8 cellular contexts compared by ENCODE assay signal in the genomic region with DNA sequence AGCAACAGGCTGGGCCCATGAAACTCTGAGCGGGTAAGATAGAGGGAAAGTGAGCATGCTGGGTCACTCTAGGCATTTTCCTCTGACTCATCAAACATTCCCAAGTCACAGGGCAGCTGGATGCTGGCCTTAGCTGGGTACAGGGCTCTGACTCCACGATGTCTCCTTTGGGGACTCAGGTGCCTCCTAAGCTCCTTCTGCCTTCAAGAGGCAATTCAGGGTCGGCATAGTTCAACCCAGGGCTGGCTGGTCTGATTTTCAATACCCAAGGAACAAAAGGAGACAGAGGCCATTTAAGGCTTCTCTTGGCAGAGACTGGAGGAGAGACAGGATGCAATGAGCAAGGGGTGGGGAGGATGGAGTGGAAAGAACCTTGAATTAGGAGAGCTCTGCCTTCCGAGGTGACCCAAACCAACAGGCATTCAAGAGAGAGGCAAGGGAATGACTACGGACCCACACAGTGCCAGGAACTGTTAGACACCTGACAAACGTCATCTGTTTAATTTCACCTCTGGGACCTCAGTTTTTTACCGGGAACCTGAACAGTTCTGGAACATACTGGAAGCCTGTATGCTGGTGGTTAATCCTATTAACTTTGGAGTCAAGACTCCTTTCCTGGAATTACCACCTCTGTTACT. TPM values are rescaled to one million over a fixed set of nuclear protein-coding genes. Genes with fewer than 3 reads are reported as not detected.
A peak's percentile ranks its signal among the peaks of the same experiment; 100 is the strongest.
DNase-seq lines count a peak whose midpoint lies in the region; ATAC-seq and TF ChIP-seq lines count a peak whose summit lies in the region.

No MANE protein-coding gene starts in this region.

- intact Hi-C loops in CD14-positive monocyte (cut with micrococcal nuclease): no loop called here

- ATAC-seq in GM18870 (IDR thresholded peaks at IDR 0.05; ENCODE audit: unreplicated experiment): no peak
- ATAC-seq in HG03432 (IDR thresholded peaks at IDR 0.05; ENCODE audit: unreplicated experiment): no peak
- no peak for ATAC-seq in natural killer cell treated with Interleukin-12 subunit alpha and Interleukin-12 subunit beta and Interleukin-15 and Interleukin-18, amount 100 ng/mL, for 72 hours

- TF ChIP-seq CTCF in retinal pigment epithelial cell (conservative IDR thresholded peaks at IDR 0.05; ENCODE audit: low read depth, low read length): no peak
- TF ChIP-seq CTCF in CD14-positive monocyte (IDR thresholded peaks at IDR 0.05): no peak

- H3K4me3 Mint-ChIP-seq in CD14-positive monocyte: no peak overlapping the region
- no peak overlapping the region for H3K4me3 Mint-ChIP-seq in natural killer cell treated with Interleukin-12 subunit alpha and Interleukin-12 subunit beta and Interleukin-15 and Interleukin-18, amount 100 ng/mL, for 72 hours

- H3K4me3 ChIP-seq in SJCRH30: peak overlapping the region; percentile 69
- peak overlapping the region; percentile 62 for H3K4me3 ChIP-seq in retinal pigment epithelial cell (ENCODE audit: low read length)

- H3K4me1 ChIP-seq in SJCRH30: peaks cover 11% of the 10 kb centered on the region

- H3K9me3 Mint-ChIP-seq in CD14-positive monocyte: peaks cover 0 to 2% (median 0%) of the 10 kb centered on the region in 7 donors
- H3K9me3 Mint-ChIP-seq in natural killer cell treated with Interleukin-12 subunit alpha and Interleukin-12 subunit beta and Interleukin-15 and Interleukin-18, amount 100 ng/mL, for 72 hours: no peaks in the 10 kb centered on the region

- H3K36me3 ChIP-seq in SJCRH30: peaks cover 11% of the 10 kb centered on the region

- peaks cover 0 to 4% (median 0%) of the 10 kb centered on the region in 3 donors for H3K27me3 Mint-ChIP-seq in CD14-positive monocyte (ENCODE audit: low read depth in 3 of 3)
- no peaks in the 10 kb centered on the region for H3K27me3 Mint-ChIP-seq in natural killer cell treated with Interleukin-12 subunit alpha and Interleukin-12 subunit beta and Interleukin-15 and Interleukin-18, amount 100 ng/mL, for 72 hours

- peak; percentile 91 for DNase-seq in ELR (ENCODE audit: low read depth)
- DNase-seq in SJCRH30: no peak
- DNase-seq in globus pallidus (ENCODE audit: low spot score): peak; percentile 41
- peak; percentile 89 for DNase-seq in retinal pigment epithelial cell (ENCODE audit: low read depth)
- DNase-seq in CD14-positive monocyte (ENCODE audit: low spot score): no peak
- DNase-seq in natural killer cell treated with Interleukin-12 subunit alpha and Interleukin-12 subunit beta and Interleukin-15 and Interleukin-18, amount 100 ng/mL, for 72 hours (ENCODE audit: low spot score): no peak

- H3K27ac ChIP-seq in SJCRH30: no peak overlapping the region; the same call in 1 of the 2 replicates

- peak overlapping the region in 1 of 7 donors; percentile 83 for H3K27ac Mint-ChIP-seq in CD14-positive monocyte
- no peak overlapping the region for H3K27ac Mint-ChIP-seq in natural killer cell treated with Interleukin-12 subunit alpha and Interleukin-12 subunit beta and Interleukin-15 and Interleukin-18, amount 100 ng/mL, for 72 hours

- H3K36me3 Mint-ChIP-seq in CD14-positive monocyte: peaks cover 27 to 33% of the 10 kb centered on the region in 2 donors
- no peaks in the 10 kb centered on the region for H3K36me3 Mint-ChIP-seq in natural killer cell treated with Interleukin-12 subunit alpha and Interleukin-12 subunit beta and Interleukin-15 and Interleukin-18, amount 100 ng/mL, for 72 hours

- no peaks in the 10 kb centered on the region for H3K27me3 ChIP-seq in SJCRH30

- H3K4me1 Mint-ChIP-seq in CD14-positive monocyte: peaks cover 38% of the 10 kb centered on the region
- peaks cover 14 to 29% of the 10 kb centered on the region in 2 donors for H3K4me1 Mint-ChIP-seq in natural killer cell treated with Interleukin-12 subunit alpha and Interleukin-12 subunit beta and Interleukin-15 and Interleukin-18, amount 100 ng/mL, for 72 hours (ENCODE audit: low read depth in 2 of 2)

- no peaks in the 10 kb centered on the region for H3K9me3 ChIP-seq in SJCRH30 (replicated peaks)

RNA-seq across cellular contexts. Expression of a gene that starts 0.9 kb away (rescaled TPM):
- total RNA-seq in SJCRH30 (2014; rRNA removed; shearing (Covaris generic)): 36.3 and 38.3 TPM in 2 replicates
- polyA plus RNA-seq in CD14-positive monocyte: 10 to 100 TPM; 62.4 to 93.3 TPM
- 100 to 1,000 TPM in 1 of 2 donors, 10 to 100 TPM in 1; 73.8 to 101 TPM for total RNA-seq in natural killer cell treated with Interleukin-12 subunit alpha and Interleukin-12 subunit beta and Interleukin-15 and Interleukin-18, amount 100 ng/mL, for 72 hours

RNA-seq across cellular contexts. Expression of a gene that starts 10.0 kb away (rescaled TPM):
- total RNA-seq in SJCRH30 (2014; rRNA removed; shearing (Covaris generic)): 1.4 and 3.2 TPM in 2 replicates
- polyA plus RNA-seq in CD14-positive monocyte: 10 to 100 TPM; 28.4 to 53.3 TPM
- 100 to 1,000 TPM; 270 to 289 TPM for total RNA-seq in natural killer cell treated with Interleukin-12 subunit alpha and Interleukin-12 subunit beta and Interleukin-15 and Interleukin-18, amount 100 ng/mL, for 72 hours

RNA-seq across cellular contexts. Expression of a gene that starts 24.2 kb away (rescaled TPM):
- total RNA-seq in SJCRH30 (2014; rRNA removed; shearing (Covaris generic)): 8.1 and 9.9 TPM in 2 replicates
- not detected for polyA plus RNA-seq in CD14-positive monocyte
- total RNA-seq in natural killer cell treated with Interleukin-12 subunit alpha and Interleukin-12 subunit beta and Interleukin-15 and Interleukin-18, amount 100 ng/mL, for 72 hours: 1 to 10 TPM; 1.6 to 2.1 TPM

RNA-seq across cellular contexts. Expression of a gene that starts 42.5 kb away (rescaled TPM):
- total RNA-seq in SJCRH30 (2014; rRNA removed; shearing (Covaris generic)): 7.4 and 7.9 TPM in 2 replicates
- polyA plus RNA-seq in CD14-positive monocyte: 1 to 10 TPM; 5.6 to 5.9 TPM
- total RNA-seq in natural killer cell treated with Interleukin-12 subunit alpha and Interleukin-12 subunit beta and Interleukin-15 and Interleukin-18, amount 100 ng/mL, for 72 hours: 10 to 100 TPM; 17.2 to 42.1 TPM

RNA-seq across cellular contexts. Expression of a gene that starts 50.5 kb away (rescaled TPM):
- 43.6 and 47.1 TPM in 2 replicates for total RNA-seq in SJCRH30 (2014; rRNA removed; shearing (Covaris generic))
- 10 to 100 TPM; 27.8 to 36.0 TPM for polyA plus RNA-seq in CD14-positive monocyte
- 100 to 1,000 TPM; 117 to 174 TPM for total RNA-seq in natural killer cell treated with Interleukin-12 subunit alpha and Interleukin-12 subunit beta and Interleukin-15 and Interleukin-18, amount 100 ng/mL, for 72 hours

Comparison
In these comparisons a context has a peak if more than half of its experiments do, and no peak if none do; other contexts are left out.
1. DNase-seq: peak in ELR (single experiment), globus pallidus (single experiment) and retinal pigment epithelial cell (single experiment); none in SJCRH30 (0 of 2), CD14-positive monocyte (single experiment) and natural killer cell treated with Interleukin-12 subunit alpha and Interleukin-12 subunit beta and Interleukin-15 and Interleukin-18, amount 100 ng/mL, for 72 hours (single experiment).
2. RNA of a gene that starts 10.0 kb away (total RNA-seq): 270 to 289 TPM in natural killer cell treated with Interleukin-12 subunit alpha and Interleukin-12 subunit beta and Interleukin-15 and Interleukin-18, amount 100 ng/mL, for 72 hours; 1.4 to 3.2 TPM in SJCRH30; every median in the first group is over 10 times any median in the second.